In the genomic region with DNA sequence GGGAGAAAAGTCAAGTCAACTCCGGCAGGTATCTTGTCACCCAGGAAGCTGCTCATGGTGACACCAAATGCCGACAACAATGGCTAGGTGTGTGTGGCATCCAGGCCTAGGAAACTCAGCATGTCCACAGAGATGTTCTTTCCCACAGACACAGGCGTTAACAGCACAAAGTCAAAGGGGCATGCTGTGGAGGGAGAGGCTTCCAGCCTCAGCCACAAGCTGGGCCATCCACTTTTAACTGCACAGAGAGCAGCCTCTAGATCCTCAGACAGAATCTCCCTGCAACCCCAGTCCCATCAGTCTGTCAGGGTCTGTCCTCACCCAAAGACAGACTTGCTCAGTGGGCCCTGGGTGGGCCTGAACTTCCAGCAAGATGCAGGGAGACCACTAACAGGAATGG, we compare ENCODE assay signal across 29 cellular contexts. TPM values are rescaled to one million over a fixed set of nuclear protein-coding genes. Genes with fewer than 3 reads are reported as not detected.
DNase-seq lines count a peak whose midpoint lies in the region; ATAC-seq and TF ChIP-seq lines count a peak whose summit lies in the region.
"Had no signal": no experiment of that assay in that cellular context is flagged by ENCODE, and none has a peak within 500 bp of the region (broad histone marks: within the 10 kb centered on the region; RNA-seq: fewer than 3 reads in every experiment).

No MANE protein-coding gene starts in this region.

- H3K27me3 ChIP-seq in heart right ventricle (peaks cover 0 to 5% (median 0%) of the 10 kb centered on the region in 7 donors), fibroblast of lung (ENCODE audit: control insufficient read depth, insufficient read depth, low read length) (no peaks in the 10 kb centered on the region), neural progenitor cell (no peaks in the 10 kb centered on the region), sigmoid colon (no peaks in the 10 kb centered on the region)
- H3K27me3 ChIP-seq: gastroesophageal sphincter, tibial artery had no signal

- H2AFZ ChIP-seq in fibroblast of lung (ENCODE audit: low read length) (peak overlapping the region; percentile 3), neural progenitor cell (replicated peaks) (no peak overlapping the region)

- H3K27ac Mint-ChIP-seq in neural progenitor cell (peak overlapping the region; percentile 96), natural killer cell (no peak overlapping the region)
- H3K27ac Mint-ChIP-seq: activated naive CD4-positive, alpha-beta T cell treated with anti-CD3 and anti-CD28 coated beads, Interleukin-2, amount 10 ng/mL, durations not matched to agents 7 days and 5 days; B cell; memory B cell; progenitor cell of endocrine pancreas; T-helper 1 cell treated with Interleukin-12 subunit alpha and Interleukin-12 subunit beta and Interleukin-4 antibody, amounts not matched to agents 30 μg/mL and 1 μg/mL, for 36 hours had no signal

- H3K4me3 Mint-ChIP-seq in neural progenitor cell = no peak overlapping the region
- no peak overlapping the region for H3K4me3 Mint-ChIP-seq in natural killer cell
- H3K4me3 Mint-ChIP-seq: activated naive CD4-positive, alpha-beta T cell treated with anti-CD3 and anti-CD28 coated beads, Interleukin-2, amount 10 ng/mL, durations not matched to agents 7 days and 5 days; B cell; central memory CD8-positive, alpha-beta T cell; memory B cell; nephron; T-helper 1 cell treated with Interleukin-12 subunit alpha and Interleukin-12 subunit beta and Interleukin-4 antibody, amounts not matched to agents 30 μg/mL and 1 μg/mL, for 36 hours had no signal

- peaks cover 4% of the 10 kb centered on the region for H3K9me3 Mint-ChIP-seq in neural progenitor cell
- H3K9me3 Mint-ChIP-seq in natural killer cell = no peaks in the 10 kb centered on the region
- H3K9me3 Mint-ChIP-seq: activated naive CD4-positive, alpha-beta T cell treated with anti-CD3 and anti-CD28 coated beads, Interleukin-2, amount 10 ng/mL, durations not matched to agents 7 days and 5 days; central memory CD8-positive, alpha-beta T cell; memory B cell; T-helper 1 cell treated with Interleukin-12 subunit alpha and Interleukin-12 subunit beta and Interleukin-4 antibody, amounts not matched to agents 30 μg/mL and 1 μg/mL, for 36 hours had no signal

- H3K36me3 Mint-ChIP-seq in neural progenitor cell (no peaks in the 10 kb centered on the region), natural killer cell (no peaks in the 10 kb centered on the region)
- H3K36me3 Mint-ChIP-seq: activated naive CD4-positive, alpha-beta T cell treated with anti-CD3 and anti-CD28 coated beads, Interleukin-2, amount 10 ng/mL, durations not matched to agents 7 days and 5 days; memory B cell had no signal

- H3K27me3 Mint-ChIP-seq in neural progenitor cell (ENCODE audit: insufficient read depth, low read depth) (peaks cover 8% of the 10 kb centered on the region), natural killer cell (ENCODE audit: low read depth in 2 of 2) (no peaks in the 10 kb centered on the region)
- H3K27me3 Mint-ChIP-seq: activated naive CD4-positive, alpha-beta T cell treated with anti-CD3 and anti-CD28 coated beads, Interleukin-2, amount 10 ng/mL, durations not matched to agents 7 days and 5 days; B cell; central memory CD8-positive, alpha-beta T cell; memory B cell had no signal

- no peak overlapping the region for H3K4me2 ChIP-seq in fibroblast of lung (ENCODE audit: extremely low read depth, insufficient read depth, low read length)
- peak overlapping the region; percentile 67 for H3K4me2 ChIP-seq in neural progenitor cell

- H3F3A ChIP-seq in neural progenitor cell (ENCODE audit: low read depth) = peaks cover 16% of the 10 kb centered on the region

- no peak overlapping the region for H3K4me3 ChIP-seq in heart right ventricle
- H3K4me3 ChIP-seq in fibroblast of lung (replicated peaks in 1 of 4; ENCODE audit: control extremely low read depth in 1 of 4, insufficient read depth in 1 of 4, low read depth in 3 of 4, low read length in 4 of 4) = no peak overlapping the region
- no peak overlapping the region for H3K4me3 ChIP-seq in neural progenitor cell
- no peak overlapping the region for H3K4me3 ChIP-seq in sigmoid colon
- H3K4me3 ChIP-seq: gastroesophageal sphincter, tibial artery had no signal

- TF ChIP-seq EP300 in sigmoid colon (IDR thresholded peaks at IDR 0.05) = no peak

- H3K36me3 ChIP-seq in heart right ventricle (no peaks in the 10 kb centered on the region), fibroblast of lung (ENCODE audit: control insufficient read depth, insufficient read depth, low read length) (no peaks in the 10 kb centered on the region), neural progenitor cell (no peaks in the 10 kb centered on the region), sigmoid colon (no peaks in the 10 kb centered on the region)
- H3K36me3 ChIP-seq: gastroesophageal sphincter, tibial artery had no signal

- H3K9me3 ChIP-seq in heart right ventricle (no peaks in the 10 kb centered on the region), fibroblast of lung (ENCODE audit: control insufficient read depth, insufficient read depth, low read depth, low read length) (no peaks in the 10 kb centered on the region), neural progenitor cell (ENCODE audit: low read depth) (no peaks in the 10 kb centered on the region), sigmoid colon (no peaks in the 10 kb centered on the region)
- H3K9me3 ChIP-seq: Caco-2, gastroesophageal sphincter, tibial artery had no signal

- no peak for TF ChIP-seq POLR2A in sigmoid colon (IDR thresholded peaks at IDR 0.05)

- peak in 7 of 8 donors; percentile 14 to 57 (median 38) for ATAC-seq in heart right ventricle
- ATAC-seq in Right ventricle myocardium inferior = no peak
- no peak for ATAC-seq in natural killer cell
- ATAC-seq: gastroesophageal sphincter; HepG2; stimulated activated naive CD8-positive, alpha-beta T cell treated with anti-CD3 and anti-CD28 coated beads, Interleukin-15, Interleukin-2, amounts not matched to agents 100 U/mL and 50 U/mL, for 24 hours had no signal

- intact Hi-C loops in heart right ventricle (cut with DNase I) = no loop called here
- intact Hi-C loops in Right ventricle myocardium inferior (cut with DNase I) = no loop called here
- intact Hi-C loops in natural killer cell (cut with micrococcal nuclease) = no loop called here
- intact Hi-C loops in sigmoid colon (cut with DNase I) = no loop called here

- peaks cover 0 to 17% (median 12%) of the 10 kb centered on the region in 9 donors for H3K4me1 ChIP-seq in heart right ventricle
- H3K4me1 ChIP-seq in fibroblast of lung (ENCODE audit: control insufficient read depth, extremely low read depth, insufficient read depth, low read length) = peaks cover 16% of the 10 kb centered on the region
- H3K4me1 ChIP-seq in neural progenitor cell = peaks cover 34% of the 10 kb centered on the region
- no peaks in the 10 kb centered on the region for H3K4me1 ChIP-seq in sigmoid colon
- H3K4me1 ChIP-seq: Caco-2, tibial artery had no signal

- H3K27ac ChIP-seq in heart right ventricle = peak overlapping the region in 2 of 10 donors; percentile 28 to 35
- H3K27ac ChIP-seq in fibroblast of lung (ENCODE audit: insufficient read depth, low read length) = peak overlapping the region; percentile 26
- peak overlapping the region; percentile 71 for H3K27ac ChIP-seq in neural progenitor cell
- H3K27ac ChIP-seq in sigmoid colon = no peak overlapping the region
- H3K27ac ChIP-seq: gastroesophageal sphincter, HL-60, tibial artery had no signal

- DNase-seq in heart right ventricle = no peak
- no peak for DNase-seq in Right ventricle myocardium inferior (ENCODE audit: missing footprints)
- DNase-seq in fibroblast of lung (ENCODE audit: low read depth in 2 of 2) = no peak
- DNase-seq in neural progenitor cell (ENCODE audit: low spot score) = no peak
- no peak for DNase-seq in activated CD4-positive, alpha-beta T cell treated with anti-CD3 and anti-CD28 coated beads for 48 hours
- no peak for DNase-seq in natural killer cell
- DNase-seq in NOMO-1 (lab: John Stamatoyannopoulos, UW; ENCODE audit: unreplicated experiment in 2 of 2) = no peak
- DNase-seq in sigmoid colon = no peak
- DNase-seq: activated CD4-positive, alpha-beta T cell treated with anti-CD3 and anti-CD28 coated beads for 4 hours; activated naive CD4-positive, alpha-beta T cell treated with anti-CD3 and anti-CD28 coated beads, Interleukin-2, amount 10 ng/mL, durations not matched to agents 7 days and 5 days; activated T-cell treated with anti-CD3 and anti-CD28 coated beads, Interleukin-2, amount 50 U/mL, for 48 hours; Caco-2; effector CD4-positive, alpha-beta T cell; islet precursor cell; NCI-H1105; NCI-H2081; OCI-M1; stimulated activated CD4-positive, alpha-beta T cell treated with anti-CD3 and anti-CD28 coated beads, Interleukin-4, amount 100 ng/mL, for 4 hours; stimulated activated naive CD8-positive, alpha-beta T cell treated with anti-CD3 and anti-CD28 coated beads, Interleukin-15, Interleukin-2, amounts not matched to agents 100 U/mL and 50 U/mL, for 24 hours; tibial artery had no signal

- H3K9ac ChIP-seq in fibroblast of lung (ENCODE audit: insufficient read depth, low read length) = no peak overlapping the region
- H3K9ac ChIP-seq in neural progenitor cell = no peak overlapping the region

- H3K4me1 Mint-ChIP-seq in neural progenitor cell (peaks cover 34% of the 10 kb centered on the region), natural killer cell (no peaks in the 10 kb centered on the region)
- H3K4me1 Mint-ChIP-seq: central memory CD8-positive, alpha-beta T cell had no signal

- TF ChIP-seq CTCF in heart right ventricle (IDR thresholded peaks at IDR 0.05) = no peak
- TF ChIP-seq CTCF in fibroblast of lung (conservative IDR thresholded peaks at IDR 0.05 in 1 of 2, IDR thresholded peaks at IDR 0.05 in 1 of 2; ENCODE audit: low read depth in 1 of 2, low read length in 2 of 2) = no peak
- TF ChIP-seq CTCF in neural progenitor cell (IDR thresholded peaks at IDR 0.05) = no peak
- no peak for TF ChIP-seq CTCF in natural killer cell (IDR thresholded peaks at IDR 0.05)
- no peak for TF ChIP-seq CTCF in sigmoid colon (IDR thresholded peaks at IDR 0.05)

- H4K20me1 ChIP-seq in fibroblast of lung (ENCODE audit: control insufficient read depth, extremely low read depth, insufficient read depth, low read length) = no peaks in the 10 kb centered on the region
- H4K20me1 ChIP-seq in neural progenitor cell (ENCODE audit: low read depth) = no peaks in the 10 kb centered on the region

- no peaks in the 10 kb centered on the region for H3K79me2 ChIP-seq in fibroblast of lung (ENCODE audit: control insufficient read depth, insufficient read depth, low read length)
- H3K79me2 ChIP-seq in neural progenitor cell (ENCODE audit: low read depth) = no peaks in the 10 kb centered on the region

- 91 to 98% methylated on average over 3 of the region's 3 CpGs for WGBS in heart right ventricle, 2 donors
- 94 to 96% methylated on average over 3 of the region's 3 CpGs for WGBS in sigmoid colon, 2 donors

RNA-seq across cellular contexts. Expression of a gene that starts 58.5 kb away (rescaled TPM):
- total RNA-seq in heart right ventricle (10 to 100 TPM in 9 of 10 donors, 1 to 10 TPM in 1; 8.3 to 36.0 (median 16.7) TPM), Right ventricle myocardium inferior (17.8 TPM), fibroblast of lung (34.4 and 35.2 TPM in 2 replicates), neural progenitor cell (ENCODE audit: low replicate concordance) (11.7 and 12.4 TPM in 2 replicates), natural killer cell (1 to 10 TPM in 2 of 3 donors, under 1 TPM in 1; 0.52 to 6.5 (median 2.4) TPM), sigmoid colon (10 to 100 TPM; 12.3 to 22.1 (median 18.2) TPM)
- polyA plus RNA-seq in heart right ventricle (10 to 100 TPM in 1 of 2 donors, 1 to 10 TPM in 1; 6.6 to 10.6 TPM), fibroblast of lung (12.6 and 19.9 TPM in 2 replicates), sigmoid colon (10 to 100 TPM; 24.8 to 43.2 (median 39.5) TPM)
- 14.0 and 23.6 TPM in 2 replicates for polyA plus RNA-seq in fibroblast of lung (2012)
- polyA minus RNA-seq in fibroblast of lung (ENCODE audit: low replicate concordance) = 18.0 and 28.1 TPM in 2 replicates

Comparison
In these comparisons a context has a peak if more than half of its experiments do, and no peak if none do; other contexts are left out.
1. ATAC-seq: peak in heart right ventricle (7 of 8); none in Right ventricle myocardium inferior (single experiment) and natural killer cell (0 of 3).
2. H3K27ac ChIP-seq: peak in fibroblast of lung (single experiment) and neural progenitor cell (single experiment); none in sigmoid colon (0 of 4).